In genomic region chr7:22090107-22090506, GRCh38 we compare ENCODE assay signal across 28 cellular contexts.
"Had no signal": no experiment of that assay in that cellular context is flagged by ENCODE, and none has a peak within 500 bp of the region (broad histone marks: within the 10 kb centered on the region; RNA-seq: fewer than 3 reads in every experiment).

No MANE protein-coding gene starts in this region.

- H3K36me3 Mint-ChIP-seq: stimulated activated effector memory CD8-positive, alpha-beta T cell treated with anti-CD3 and anti-CD28 coated beads, Interleukin-12 subunit alpha, Interleukin-12 subunit beta, amount 100 ng/mL, for 72 hours; stimulated activated naive B cell treated with anti-CD40 and anti-IgM and Interleukin-4, amounts not matched to agents 10 μg/mL and 1 μg/mL and 100 μg/mL, for 72 hours; type B pancreatic cell had no signal

- H3K27ac Mint-ChIP-seq: stimulated activated effector memory CD8-positive, alpha-beta T cell treated with anti-CD3 and anti-CD28 coated beads, Interleukin-12 subunit alpha, Interleukin-12 subunit beta, amount 100 ng/mL, for 72 hours; stimulated activated naive B cell treated with anti-CD40 and anti-IgM and Interleukin-4, amounts not matched to agents 10 μg/mL and 1 μg/mL and 100 μg/mL, for 72 hours; stimulated activated naive CD8-positive, alpha-beta T cell treated with anti-CD3 and anti-CD28 coated beads, Interleukin-15, amount 100 ng/mL, for 72 hours; stimulated activated naive CD8-positive, alpha-beta T cell treated with anti-CD3 and anti-CD28 coated beads, Interleukin-15, Interleukin-2, amounts not matched to agents 100 ng/mL and 50 ng/mL, for 24 hours; type B pancreatic cell had no signal

- H3K4me3 ChIP-seq: stomach, suprapubic skin, testis, thoracic aorta, thyroid gland, tibial artery, tibial nerve, transverse colon, upper lobe of left lung, upper lobe of right lung, uterus, vagina had no signal

- ATAC-seq: stimulated activated effector memory CD8-positive, alpha-beta T cell treated with anti-CD3 and anti-CD28 coated beads, Interleukin-12 subunit alpha, Interleukin-12 subunit beta, amount 100 ng/mL, for 72 hours; stimulated activated naive B cell treated with anti-CD40 and anti-IgM and Interleukin-4, amounts not matched to agents 10 μg/mL and 1 μg/mL and 100 μg/mL, for 72 hours; stimulated activated naive CD8-positive, alpha-beta T cell treated with anti-CD3 and anti-CD28 coated beads, Interleukin-15, Interleukin-2, amounts not matched to agents 100 U/mL and 50 U/mL, for 24 hours had no signal

- H3K9me3 Mint-ChIP-seq: stimulated activated effector memory CD8-positive, alpha-beta T cell treated with anti-CD3 and anti-CD28 coated beads, Interleukin-12 subunit alpha, Interleukin-12 subunit beta, amount 100 ng/mL, for 72 hours; stimulated activated naive B cell treated with anti-CD40 and anti-IgM and Interleukin-4, amounts not matched to agents 10 μg/mL and 1 μg/mL and 100 μg/mL, for 72 hours; stimulated activated naive CD8-positive, alpha-beta T cell treated with anti-CD3 and anti-CD28 coated beads, Interleukin-15, amount 100 ng/mL, for 72 hours; stimulated activated naive CD8-positive, alpha-beta T cell treated with anti-CD3 and anti-CD28 coated beads, Interleukin-15, Interleukin-2, amounts not matched to agents 100 ng/mL and 50 ng/mL, for 24 hours; type B pancreatic cell had no signal

- FAIRE-seq: urothelium cell line had no signal

- H3K27me3 Mint-ChIP-seq: stimulated activated naive CD8-positive, alpha-beta T cell treated with anti-CD3 and anti-CD28 coated beads, Interleukin-15, amount 100 ng/mL, for 72 hours had no signal

- H3K27ac ChIP-seq: stomach, suprapubic skin, testis, thoracic aorta, thyroid gland, tibial artery, tibial nerve, transverse colon, upper lobe of left lung, upper lobe of right lung, uterus, vagina had no signal

- DNase-seq: stimulated activated CD4-positive, alpha-beta T cell treated with anti-CD3 and anti-CD28 coated beads, Interleukin-2, amount 100 ng/mL, for 48 hours; stimulated activated CD4-positive, alpha-beta T cell treated with anti-CD3 and anti-CD28 coated beads, Interleukin-4, amount 100 ng/mL, for 1 hour; stimulated activated CD4-positive, alpha-beta T cell treated with anti-CD3 and anti-CD28 coated beads, Interleukin-4, amount 100 ng/mL, for 24 hours; stimulated activated CD4-positive, alpha-beta T cell treated with anti-CD3 and anti-CD28 coated beads, Interleukin-4, amount 100 ng/mL, for 4 hours; stimulated activated CD8-positive, alpha-beta memory T cell treated with anti-CD3 and anti-CD28 coated beads, Interleukin-4, amount 100 ng/mL, for 48 hours; stimulated activated naive B cell treated with anti-CD40 and anti-IgM and Interleukin-4, amounts not matched to agents 10 μg/mL and 1 μg/mL and 100 μg/mL, for 72 hours; stimulated activated naive CD4-positive, alpha-beta T cell; stimulated activated naive CD4-positive, alpha-beta T cell treated with Interleukin-2 at 50 U/mL for 16 hours; stimulated activated naive CD8-positive, alpha-beta T cell treated with anti-CD3 and anti-CD28 coated beads, Interleukin-15, amount 100 ng/mL, for 72 hours; stimulated activated naive CD8-positive, alpha-beta T cell treated with anti-CD3 and anti-CD28 coated beads, Interleukin-15, Interleukin-2, amounts not matched to agents 100 U/mL and 50 U/mL, for 24 hours; stomach; substantia nigra; testis; thyroid gland; tibial artery; transverse colon; trophoblast cell; upper lobe of right lung; uterus had no signal

- H3K4me3 Mint-ChIP-seq: stimulated activated effector memory CD8-positive, alpha-beta T cell treated with anti-CD3 and anti-CD28 coated beads, Interleukin-12 subunit alpha, Interleukin-12 subunit beta, amount 100 ng/mL, for 72 hours; stimulated activated naive B cell treated with anti-CD40 and anti-IgM and Interleukin-4, amounts not matched to agents 10 μg/mL and 1 μg/mL and 100 μg/mL, for 72 hours; stimulated activated naive CD8-positive, alpha-beta T cell treated with anti-CD3 and anti-CD28 coated beads, Interleukin-15, amount 100 ng/mL, for 72 hours; stimulated activated naive CD8-positive, alpha-beta T cell treated with anti-CD3 and anti-CD28 coated beads, Interleukin-15, Interleukin-2, amounts not matched to agents 100 ng/mL and 50 ng/mL, for 24 hours; type B pancreatic cell had no signal

- H3K9me3 ChIP-seq: stomach, suprapubic skin, testis, thoracic aorta, thyroid gland, tibial artery, tibial nerve, transverse colon, upper lobe of left lung, upper lobe of right lung, uterus, vagina had no signal

- H3K4me1 ChIP-seq: suprapubic skin, transverse colon, upper lobe of right lung, uterus had no signal

- H3K36me3 ChIP-seq: stomach, suprapubic skin, thoracic aorta, thyroid gland, tibial artery, tibial nerve, transverse colon, upper lobe of left lung, upper lobe of right lung, uterus, vagina had no signal

- H3K4me1 Mint-ChIP-seq: stimulated activated effector memory CD8-positive, alpha-beta T cell treated with anti-CD3 and anti-CD28 coated beads, Interleukin-12 subunit alpha, Interleukin-12 subunit beta, amount 100 ng/mL, for 72 hours; stimulated activated naive B cell treated with anti-CD40 and anti-IgM and Interleukin-4, amounts not matched to agents 10 μg/mL and 1 μg/mL and 100 μg/mL, for 72 hours had no signal
